25 cellular contexts compared by ENCODE assay signal in the genomic region with DNA sequence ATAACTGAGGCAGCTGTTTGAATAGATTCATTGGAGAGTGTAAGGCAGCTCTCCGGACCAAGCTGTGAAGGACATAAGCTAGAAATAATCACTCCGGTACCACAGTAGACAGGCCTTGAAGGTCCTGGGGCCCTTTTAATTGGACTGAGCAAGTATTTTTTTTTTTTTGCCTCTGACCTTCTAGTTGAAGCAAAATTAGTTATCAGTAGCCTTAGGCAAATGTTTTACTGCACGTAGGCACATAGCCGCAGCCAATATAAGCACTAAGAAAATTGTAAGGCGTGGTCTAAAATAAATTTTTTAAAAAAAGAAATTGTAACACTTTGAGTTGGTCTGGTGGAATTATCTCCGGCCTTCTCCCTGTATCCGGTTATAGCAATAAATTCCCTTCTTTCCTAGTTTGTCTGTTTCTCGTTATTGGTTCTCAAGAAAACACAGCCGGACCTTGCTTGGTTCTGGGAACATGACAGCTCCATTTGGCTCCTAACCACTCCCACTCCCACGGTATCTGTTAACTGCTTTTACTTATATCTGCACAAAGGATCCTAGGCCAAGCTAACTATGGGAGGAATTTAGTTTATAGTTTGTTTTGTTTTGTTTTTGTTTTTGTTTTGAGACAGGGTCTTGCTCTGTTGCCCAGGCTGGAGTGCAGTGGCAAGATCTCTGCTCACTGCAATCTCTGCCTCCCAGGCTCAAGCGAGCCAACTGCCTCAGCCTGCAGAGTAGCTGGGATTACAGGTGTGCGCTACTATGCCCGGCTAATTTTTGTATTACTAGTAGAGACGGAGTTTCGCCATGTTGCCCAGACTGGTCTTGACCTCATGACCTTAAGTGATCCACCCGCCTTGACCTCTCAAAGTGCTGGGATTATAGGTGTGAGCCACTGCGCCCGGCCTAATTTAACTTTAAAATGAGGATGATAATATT.
"Had no signal": no experiment of that assay in that cellular context is flagged by ENCODE, and none has a peak within 500 bp of the region (broad histone marks: within the 10 kb centered on the region; RNA-seq: fewer than 3 reads in every experiment).

No MANE protein-coding gene starts in this region.

- H3K36me3 ChIP-seq: prostate gland, right atrium auricular region, WERI-Rb-1 had no signal

- H3K4me1 ChIP-seq: prostate gland, right atrium auricular region had no signal

- H3K36me3 Mint-ChIP-seq: activated naive CD4-positive, alpha-beta T cell treated with anti-CD3 and anti-CD28 coated beads, Interleukin-2, amount 10 ng/mL, durations not matched to agents 7 days and 5 days had no signal

- DNase-seq: activated CD4-positive, alpha-beta T cell treated with anti-CD3 and anti-CD28 coated beads for 1 hour; activated CD8-positive, alpha-beta memory T cell treated with anti-CD3 and anti-CD28 coated beads for 24 hours; activated CD8-positive, alpha-beta memory T cell treated with anti-CD3 and anti-CD28 coated beads, Interleukin-2, amount 50 U/mL, for 48 hours; activated effector memory CD4-positive, alpha-beta T cell treated with Interleukin-2 at 50 U/mL for 16 hours; activated naive CD4-positive, alpha-beta T cell treated with anti-CD3 and anti-CD28 coated beads, Interleukin-2, amount 10 ng/mL, durations not matched to agents 7 days and 5 days; activated naive CD8-positive, alpha-beta T cell treated with anti-CD3 and anti-CD28 coated beads, Interleukin-2, amount 50 U/mL, for 24 hours; activated T-cell treated with anti-CD3 and anti-CD28 coated beads, Interleukin-2, amount 50 U/mL, for 48 hours; cerebellar nuclear complex; effector CD4-positive, alpha-beta T cell; left cardiac atrium; midbrain; stimulated activated CD4-positive, alpha-beta T cell treated with anti-CD3 and anti-CD28 coated beads, Interleukin-15, amount 100 ng/mL, for 24 hours; stimulated activated CD4-positive, alpha-beta T cell treated with anti-CD3 and anti-CD28 coated beads, Interleukin-2, amount 100 ng/mL, for 48 hours; SW 1271; T-helper 2 cell; testis; WERI-Rb-1 had no signal

- H3K27ac Mint-ChIP-seq: activated naive CD4-positive, alpha-beta T cell treated with anti-CD3 and anti-CD28 coated beads, Interleukin-2, amount 10 ng/mL, durations not matched to agents 7 days and 5 days; activated naive CD8-positive, alpha-beta T cell treated with anti-CD3 and anti-CD28 coated beads, Interleukin-2, amount 50 U/mL, for 24 hours had no signal

- H3K4me3 ChIP-seq: hepatocyte, lung, prostate gland, right atrium auricular region, skin epidermis, testis had no signal

- H3K27me3 ChIP-seq: hepatocyte, right atrium auricular region, testis had no signal

- ATAC-seq: activated naive CD8-positive, alpha-beta T cell treated with anti-CD3 and anti-CD28 coated beads, Interleukin-2, amount 50 U/mL, for 24 hours; left cardiac atrium had no signal

- H3K27ac ChIP-seq: hepatocyte, prostate gland, right atrium auricular region, testis, WERI-Rb-1 had no signal

- H3K9me3 ChIP-seq: prostate gland, right atrium auricular region, testis had no signal

- H3K27me3 Mint-ChIP-seq: activated naive CD4-positive, alpha-beta T cell treated with anti-CD3 and anti-CD28 coated beads, Interleukin-2, amount 10 ng/mL, durations not matched to agents 7 days and 5 days; activated naive CD8-positive, alpha-beta T cell treated with anti-CD3 and anti-CD28 coated beads, Interleukin-2, amount 50 U/mL, for 24 hours had no signal

- H3K9me3 Mint-ChIP-seq: activated naive CD4-positive, alpha-beta T cell treated with anti-CD3 and anti-CD28 coated beads, Interleukin-2, amount 10 ng/mL, durations not matched to agents 7 days and 5 days; activated naive CD8-positive, alpha-beta T cell treated with anti-CD3 and anti-CD28 coated beads, Interleukin-2, amount 50 U/mL, for 24 hours; neural crest cell had no signal

- H3K4me3 Mint-ChIP-seq: activated naive CD4-positive, alpha-beta T cell treated with anti-CD3 and anti-CD28 coated beads, Interleukin-2, amount 10 ng/mL, durations not matched to agents 7 days and 5 days; activated naive CD8-positive, alpha-beta T cell treated with anti-CD3 and anti-CD28 coated beads, Interleukin-2, amount 50 U/mL, for 24 hours; neural crest cell had no signal

- FAIRE-seq: astrocyte, bronchial epithelial cell had no signal

- H3K4me1 Mint-ChIP-seq: activated naive CD4-positive, alpha-beta T cell treated with anti-CD3 and anti-CD28 coated beads, Interleukin-2, amount 10 ng/mL, durations not matched to agents 7 days and 5 days; activated naive CD8-positive, alpha-beta T cell treated with anti-CD3 and anti-CD28 coated beads, Interleukin-2, amount 50 U/mL, for 24 hours; neural crest cell had no signal
